22 cellular contexts compared by ENCODE assay signal in the genomic region with DNA sequence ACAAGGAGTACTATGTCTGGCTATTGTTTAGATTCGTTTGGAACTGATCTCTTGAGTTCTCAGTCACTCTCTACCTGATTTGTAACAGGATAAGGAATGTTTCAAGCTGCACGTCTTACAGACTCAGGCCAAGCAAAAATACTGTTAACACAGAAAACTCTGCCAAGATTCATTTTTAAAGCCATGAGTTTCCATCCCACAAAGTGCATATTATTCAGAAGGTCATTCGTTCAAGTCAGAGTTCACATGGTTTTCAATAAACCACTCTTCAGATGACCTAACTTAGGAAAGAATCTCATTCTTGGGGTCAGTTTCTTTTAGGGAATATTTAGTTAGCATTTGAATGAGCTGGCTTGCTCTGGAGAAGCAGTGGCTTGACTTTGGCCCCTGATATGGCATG. TPM values are rescaled to one million over a fixed set of nuclear protein-coding genes. Genes with fewer than 3 reads are reported as not detected.
DNase-seq lines count a peak whose midpoint lies in the region; ATAC-seq, FAIRE-seq and TF ChIP-seq lines count a peak whose summit lies in the region.
"Had no signal": no experiment of that assay in that cellular context is flagged by ENCODE, and none has a peak within 500 bp of the region (broad histone marks: within the 10 kb centered on the region; RNA-seq: fewer than 3 reads in every experiment).

No MANE protein-coding gene starts in this region.

- DNase-seq in GM04503 (ENCODE audit: low read depth) (peak; percentile 32), RPMI7951 (ENCODE audit: low read depth) (peak; percentile 41), fibroblast of mammary gland (ENCODE audit: low read depth) (peak; percentile 87), skeletal muscle cell (ENCODE audit: low read depth) (peak; percentile 64), kidney glomerular epithelial cell (lab: John Stamatoyannopoulos, UW) (no peak), GM19239 (ENCODE audit: insufficient read length, low spot score) (no peak)
- DNase-seq: activated CD4-positive, CD25-positive, alpha-beta regulatory T cell; activated CD8-positive, alpha-beta T cell treated with anti-CD3 and anti-CD28 coated beads for 36 hours; activated gamma-delta T cell; activated T-cell treated with anti-CD3 and anti-CD28 coated beads for 4 hours; AML-193; DMS79 treated with DMSO at 0.1 percent for 48 hours; gastrocnemius medialis; mammary epithelial cell; nucleus accumbens; stimulated activated CD4-positive, alpha-beta T cell treated with anti-CD3 and anti-CD28 coated beads, Interleukin-4, amount 100 ng/mL, for 24 hours; stimulated activated naive CD8-positive, alpha-beta T cell treated with anti-CD3 and anti-CD28 coated beads, Interleukin-15, Interleukin-2, amounts not matched to agents 100 U/mL and 50 U/mL, for 24 hours; SW 1271; thyroid gland had no signal

- H3K4me3 ChIP-seq in fibroblast of mammary gland (ENCODE audit: control insufficient read depth, low read depth, low read length) (no peak overlapping the region), skeletal muscle cell (ENCODE audit: low read depth, low read length) (no peak overlapping the region)
- H3K4me3 ChIP-seq: cardiac muscle cell, gastrocnemius medialis, thyroid gland had no signal

- FAIRE-seq in GM19239 (lab: Jason Lieb, UNC), result no peak

- no peak for ATAC-seq in GM18498 (IDR thresholded peaks at IDR 0.05; ENCODE audit: unreplicated experiment)
- no peak for ATAC-seq in HG02588 (IDR thresholded peaks at IDR 0.05; ENCODE audit: unreplicated experiment)
- ATAC-seq: activated CD8-positive, alpha-beta T cell treated with anti-CD3 and anti-CD28 coated beads for 36 hours; gastrocnemius medialis; stimulated activated naive CD8-positive, alpha-beta T cell treated with anti-CD3 and anti-CD28 coated beads, Interleukin-15, Interleukin-2, amounts not matched to agents 100 U/mL and 50 U/mL, for 24 hours had no signal

- no peak for TF ChIP-seq CTCF in fibroblast of mammary gland (conservative IDR thresholded peaks at IDR 0.05; ENCODE audit: control insufficient read depth, insufficient read depth, low read depth, low read length)

RNA-seq across cellular contexts. Expression of gene F2R, which starts 49.3 kb away (rescaled TPM):
- total RNA-seq in RPMI7951 (2014; rRNA removed; shearing (Covaris generic)), result 130 and 137 TPM in 2 replicates

RNA-seq across cellular contexts. Expression of gene F2RL1, which starts 53.6 kb away (rescaled TPM):
- total RNA-seq in RPMI7951 (2014; rRNA removed; shearing (Covaris generic)), result 6.8 and 8.6 TPM in 2 replicates
- total RNA-seq: cardiac muscle cell had no signal

Comparison
In these comparisons a context has a peak if more than half of its experiments do, and no peak if none do; other contexts are left out.
1. DNase-seq: peak in GM04503 (single experiment), RPMI7951 (single experiment), fibroblast of mammary gland (single experiment) and skeletal muscle cell (single experiment); none in kidney glomerular epithelial cell (single experiment) and GM19239 (single experiment).